In the genomic region with DNA sequence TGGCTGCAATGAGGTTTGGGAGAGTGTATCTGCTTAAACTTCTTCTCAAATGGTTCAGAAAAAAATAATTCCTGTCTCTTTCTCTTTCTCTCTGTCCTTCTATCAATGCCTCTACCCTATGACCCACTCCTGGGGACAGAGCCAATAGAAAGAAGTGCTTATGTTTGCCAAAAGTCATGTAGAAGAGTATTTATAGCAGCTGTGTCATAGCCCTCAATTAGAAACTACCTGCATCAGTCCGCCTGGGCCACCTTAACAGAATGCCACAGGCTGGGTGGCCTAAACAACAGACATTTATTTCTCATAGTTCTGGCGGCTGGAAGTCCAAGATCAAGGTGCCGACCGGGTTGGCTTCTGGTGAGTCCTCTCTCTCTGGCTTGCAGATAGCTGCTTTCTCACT, we compare ENCODE assay signal across 26 cellular contexts.
"Had no signal": no experiment of that assay in that cellular context is flagged by ENCODE, and none has a peak within 500 bp of the region (broad histone marks: within the 10 kb centered on the region; RNA-seq: fewer than 3 reads in every experiment).

No MANE protein-coding gene starts in this region.

- ATAC-seq: activated CD4-positive, CD25-positive, alpha-beta regulatory T cell treated with anti-CD3 and anti-CD28 coated beads, Interleukin-2, amount 50 U/mL, for 24 hours; activated CD8-positive, alpha-beta memory T cell treated with anti-CD3 and anti-CD28 coated beads, Interleukin-2, amount 10 ng/mL, durations not matched to agents 7 days and 5 days; activated CD8-positive, alpha-beta T cell treated with anti-CD3 and anti-CD28 coated beads for 36 hours; lower lobe of right lung; mucosa of descending colon; pancreas; right lobe of liver had no signal

- DNase-seq: activated CD4-positive, alpha-beta T cell treated with anti-CD3 and anti-CD28 coated beads, Interleukin-2, amount 10 ng/mL, durations not matched to agents 24 days and 14 days; activated CD8-positive, alpha-beta memory T cell treated with anti-CD3 and anti-CD28 coated beads, Interleukin-2, amount 10 ng/mL, durations not matched to agents 7 days and 5 days; activated CD8-positive, alpha-beta T cell treated with anti-CD3 and anti-CD28 coated beads for 36 hours; activated effector memory CD4-positive, alpha-beta T cell treated with anti-CD3 and anti-CD28 coated beads, Interleukin-2, amount 50 U/mL, for 16 hours; activated naive CD4-positive, alpha-beta T cell treated with anti-CD3 and anti-CD28 coated beads, Interleukin-2, amount 10 ng/mL, durations not matched to agents 7 days and 5 days; activated T-cell treated with anti-CD3 and anti-CD28 coated beads for 4 hours; anterior cingulate cortex; caudate nucleus; effector CD4-positive, alpha-beta T cell; foreskin melanocyte; glutamatergic neuron; lower lobe of right lung; mesendoderm; mucosa of descending colon; nephron progenitor cell; pancreas; right lobe of liver; stimulated activated CD4-positive, alpha-beta T cell treated with anti-CD3 and anti-CD28 coated beads, Interleukin-4, amount 100 ng/mL, for 1 hour; stimulated activated naive CD4-positive, alpha-beta T cell; T-helper 2 cell had no signal

- H3K27me3 ChIP-seq: pancreas, right lobe of liver had no signal

- H3K27me3 Mint-ChIP-seq: activated CD4-positive, alpha-beta T cell treated with anti-CD3 and anti-CD28 coated beads, Interleukin-2, amount 10 ng/mL, durations not matched to agents 24 days and 14 days; activated CD8-positive, alpha-beta memory T cell treated with anti-CD3 and anti-CD28 coated beads, Interleukin-2, amount 10 ng/mL, durations not matched to agents 7 days and 5 days; activated CD8-positive, alpha-beta T cell treated with anti-CD3 and anti-CD28 coated beads for 36 hours; type B pancreatic cell had no signal

- H3K4me3 Mint-ChIP-seq: activated CD4-positive, alpha-beta T cell treated with anti-CD3 and anti-CD28 coated beads, Interleukin-2, amount 10 ng/mL, durations not matched to agents 24 days and 14 days; activated CD8-positive, alpha-beta memory T cell treated with anti-CD3 and anti-CD28 coated beads, Interleukin-2, amount 10 ng/mL, durations not matched to agents 7 days and 5 days; activated CD8-positive, alpha-beta T cell treated with anti-CD3 and anti-CD28 coated beads for 36 hours; activated naive CD4-positive, alpha-beta T cell treated with anti-CD3 and anti-CD28 coated beads, Interleukin-2, amount 10 ng/mL, durations not matched to agents 7 days and 5 days; brain; dendritic cell treated with granulocyte-macrophage colony-stimulating factor and Interleukin-4, amounts not matched to agents 40 ng/mL and 50 ng/mL, for 4 days; nephron progenitor cell; type B pancreatic cell had no signal

- H3K4me3 ChIP-seq: lower lobe of right lung, mucosa of descending colon, pancreas, right lobe of liver, smooth muscle cell, thoracic aorta had no signal

- H3K4me2 ChIP-seq: smooth muscle cell had no signal

- H3K36me3 ChIP-seq: lower lobe of right lung, pancreas, right lobe of liver, thoracic aorta had no signal

- H3K27ac Mint-ChIP-seq: activated CD4-positive, alpha-beta T cell treated with anti-CD3 and anti-CD28 coated beads, Interleukin-2, amount 10 ng/mL, durations not matched to agents 24 days and 14 days; activated CD8-positive, alpha-beta memory T cell treated with anti-CD3 and anti-CD28 coated beads, Interleukin-2, amount 10 ng/mL, durations not matched to agents 7 days and 5 days; activated CD8-positive, alpha-beta T cell treated with anti-CD3 and anti-CD28 coated beads for 36 hours; activated naive CD4-positive, alpha-beta T cell treated with anti-CD3 and anti-CD28 coated beads, Interleukin-2, amount 10 ng/mL, durations not matched to agents 7 days and 5 days; dendritic cell treated with granulocyte-macrophage colony-stimulating factor and Interleukin-4, amounts not matched to agents 40 ng/mL and 50 ng/mL, for 4 days; nephron progenitor cell; type B pancreatic cell had no signal

- H3K27ac ChIP-seq: lower lobe of right lung, pancreas, right lobe of liver, thoracic aorta had no signal

- H3K36me3 Mint-ChIP-seq: activated CD8-positive, alpha-beta memory T cell treated with anti-CD3 and anti-CD28 coated beads, Interleukin-2, amount 10 ng/mL, durations not matched to agents 7 days and 5 days; activated naive CD4-positive, alpha-beta T cell treated with anti-CD3 and anti-CD28 coated beads, Interleukin-2, amount 10 ng/mL, durations not matched to agents 7 days and 5 days; type B pancreatic cell had no signal

- H3K9me3 ChIP-seq: lower lobe of right lung, mucosa of descending colon, pancreas, right lobe of liver, thoracic aorta had no signal

- H3K9me3 Mint-ChIP-seq: activated CD4-positive, alpha-beta T cell treated with anti-CD3 and anti-CD28 coated beads, Interleukin-2, amount 10 ng/mL, durations not matched to agents 24 days and 14 days; activated CD8-positive, alpha-beta T cell treated with anti-CD3 and anti-CD28 coated beads for 36 hours; activated naive CD4-positive, alpha-beta T cell treated with anti-CD3 and anti-CD28 coated beads, Interleukin-2, amount 10 ng/mL, durations not matched to agents 7 days and 5 days; dendritic cell treated with granulocyte-macrophage colony-stimulating factor and Interleukin-4, amounts not matched to agents 40 ng/mL and 50 ng/mL, for 4 days had no signal
